ENCODE assay signal across 8 cellular contexts in genomic region chr11:108647701-108648527, GRCh38. TPM values are rescaled to one million over a fixed set of nuclear protein-coding genes. Genes with fewer than 3 reads are reported as not detected.
DNase-seq lines count a peak whose midpoint lies in the region; ATAC-seq and TF ChIP-seq lines count a peak whose summit lies in the region.

No MANE protein-coding gene starts in this region.

- no peaks in the 10 kb centered on the region for H3K27me3 ChIP-seq in CD4-positive, alpha-beta memory T cell (ENCODE audit: insufficient read depth, low read length)
- peaks cover 2% of the 10 kb centered on the region for H3K27me3 ChIP-seq in HL-60 (ENCODE audit: insufficient read depth, poor library complexity, severe bottlenecking)
- H3K27me3 ChIP-seq in NT2/D1 (ENCODE audit: insufficient read depth, insufficient read length) = no peaks in the 10 kb centered on the region

- H3K9me3 ChIP-seq in CD4-positive, alpha-beta memory T cell (ENCODE audit: control insufficient read depth in 1 of 2, low read length in 2 of 2) = no peaks in the 10 kb centered on the region
- H3K9me3 ChIP-seq in NT2/D1 (ENCODE audit: insufficient read depth, low read length) = no peaks in the 10 kb centered on the region

- ATAC-seq in GM19438 (IDR thresholded peaks at IDR 0.05; ENCODE audit: low read depth, unreplicated experiment) = peak; percentile 91
- peak; percentile 96 for ATAC-seq in esophagus mucosa
- ATAC-seq in naive B cell (ENCODE audit: low read depth in 2 of 2) = peak; percentile 73 to 81
- peak; percentile 90 for ATAC-seq in stimulated activated naive B cell treated with anti-CD40 and anti-IgM and Interleukin-4, amounts not matched to agents 10 μg/mL and 1 μg/mL and 100 μg/mL, for 72 hours (replicated peaks)

- no peak overlapping the region for H3K27ac ChIP-seq in CD4-positive, alpha-beta memory T cell (ENCODE audit: low read depth, low read length)
- no peak overlapping the region for H3K27ac ChIP-seq in HL-60 (replicated peaks)

- H3K36me3 ChIP-seq in CD4-positive, alpha-beta memory T cell (ENCODE audit: insufficient read depth, low read length) = no peaks in the 10 kb centered on the region
- no peaks in the 10 kb centered on the region for H3K36me3 ChIP-seq in NT2/D1 (ENCODE audit: insufficient read depth, insufficient read length, low read length)

- H3K4me1 Mint-ChIP-seq in CD4-positive, alpha-beta memory T cell = no peaks in the 10 kb centered on the region
- no peaks in the 10 kb centered on the region for H3K4me1 Mint-ChIP-seq in naive B cell
- peaks cover 1 to 6% of the 10 kb centered on the region in 2 donors for H3K4me1 Mint-ChIP-seq in stimulated activated naive B cell treated with anti-CD40 and anti-IgM and Interleukin-4, amounts not matched to agents 10 μg/mL and 1 μg/mL and 100 μg/mL, for 72 hours

- H3K36me3 Mint-ChIP-seq in CD4-positive, alpha-beta memory T cell = no peaks in the 10 kb centered on the region
- H3K36me3 Mint-ChIP-seq in naive B cell = no peaks in the 10 kb centered on the region
- no peaks in the 10 kb centered on the region for H3K36me3 Mint-ChIP-seq in stimulated activated naive B cell treated with anti-CD40 and anti-IgM and Interleukin-4, amounts not matched to agents 10 μg/mL and 1 μg/mL and 100 μg/mL, for 72 hours

- H3K27me3 Mint-ChIP-seq in CD4-positive, alpha-beta memory T cell = peaks cover 1 to 2% of the 10 kb centered on the region in 2 donors
- H3K27me3 Mint-ChIP-seq in naive B cell = peaks cover 0 to 5% (median 5%) of the 10 kb centered on the region in 3 donors
- no peaks in the 10 kb centered on the region for H3K27me3 Mint-ChIP-seq in stimulated activated naive B cell treated with anti-CD40 and anti-IgM and Interleukin-4, amounts not matched to agents 10 μg/mL and 1 μg/mL and 100 μg/mL, for 72 hours

- no peak overlapping the region for H3K27ac Mint-ChIP-seq in CD4-positive, alpha-beta memory T cell
- peak overlapping the region in 1 of 6 donors; percentile 57 for H3K27ac Mint-ChIP-seq in naive B cell
- no peak overlapping the region for H3K27ac Mint-ChIP-seq in stimulated activated naive B cell treated with anti-CD40 and anti-IgM and Interleukin-4, amounts not matched to agents 10 μg/mL and 1 μg/mL and 100 μg/mL, for 72 hours

- no peaks in the 10 kb centered on the region for H3K9me3 Mint-ChIP-seq in CD4-positive, alpha-beta memory T cell
- peaks cover 0 to 3% (median 0%) of the 10 kb centered on the region in 7 donors for H3K9me3 Mint-ChIP-seq in naive B cell
- no peaks in the 10 kb centered on the region for H3K9me3 Mint-ChIP-seq in stimulated activated naive B cell treated with anti-CD40 and anti-IgM and Interleukin-4, amounts not matched to agents 10 μg/mL and 1 μg/mL and 100 μg/mL, for 72 hours

- peak; percentile 68 for TF ChIP-seq CTCF in HL-60 (IDR thresholded peaks at IDR 0.05; ENCODE audit: insufficient read depth, low read length)

- CTCF ChIA-PET in CD4-positive, alpha-beta memory T cell (lab: Charles Lee; ENCODE audit: partially characterized antibody) = interaction anchor here (0.7 to 1.9 kb wide), 12 partner anchors 9 to 731 kb away, joined by 3 to 10 read pairs (median 4); partner anchors contain the start of genes CUL5 and DDX10

- H3K4me3 ChIP-seq in CD4-positive, alpha-beta memory T cell (ENCODE audit: low read length in 2 of 2) = no peak overlapping the region
- H3K4me3 ChIP-seq in HL-60 (replicated peaks; ENCODE audit: insufficient read depth, low read length) = no peak overlapping the region
- H3K4me3 ChIP-seq in NT2/D1 (ENCODE audit: insufficient read length, low read depth) = no peak overlapping the region

- no peaks in the 10 kb centered on the region for H3K4me1 ChIP-seq in CD4-positive, alpha-beta memory T cell (ENCODE audit: insufficient read depth, low read length)
- H3K4me1 ChIP-seq in NT2/D1 (ENCODE audit: insufficient read depth, insufficient read length) = no peaks in the 10 kb centered on the region

- peak; percentile 58 to 65 (median 63) for DNase-seq in CD4-positive, alpha-beta memory T cell
- DNase-seq in HL-60 (ENCODE audit: low read depth in 1 of 2, low spot score in 1 of 2) (peak in 1 of 2 experiments; percentile 60), NT2/D1 (ENCODE audit: low read depth, low spot score) (peak; percentile 60), activated T-cell treated with anti-CD3 and anti-CD28 coated beads for 1 hour (ENCODE audit: low read depth) (peak; percentile 45), naive B cell (peak; percentile 46)
- DNase-seq in stimulated activated naive B cell treated with anti-CD40 and anti-IgM and Interleukin-4, amounts not matched to agents 10 μg/mL and 1 μg/mL and 100 μg/mL, for 72 hours = peak; percentile 23

- intact Hi-C loops in CD4-positive, alpha-beta memory T cell (cut with micrococcal nuclease) = loop anchor here (1.0 to 5.0 kb wide), 7 partner anchors 231 to 1086 kb away; partner anchors contain the start of gene CUL5

- POLR2A ChIA-PET in CD4-positive, alpha-beta memory T cell (lab: Charles Lee; ENCODE audit: partially characterized antibody) = interaction anchor here (1.1 kb wide), 1 partner anchor 639 kb away, joined by 3 read pairs; the partner anchor contains the start of gene CUL5

- no peak overlapping the region for H3K9ac ChIP-seq in NT2/D1 (ENCODE audit: insufficient read length, low read depth)

- no peak overlapping the region for H3K4me3 Mint-ChIP-seq in CD4-positive, alpha-beta memory T cell
- H3K4me3 Mint-ChIP-seq in naive B cell = no peak overlapping the region
- no peak overlapping the region for H3K4me3 Mint-ChIP-seq in stimulated activated naive B cell treated with anti-CD40 and anti-IgM and Interleukin-4, amounts not matched to agents 10 μg/mL and 1 μg/mL and 100 μg/mL, for 72 hours

RNA-seq across cellular contexts. Expression of gene DDX10, which starts 17.0 kb away (rescaled TPM):
- total RNA-seq in CD4-positive, alpha-beta memory T cell = 10 to 100 TPM; 17.4 to 18.2 TPM
- polyA plus RNA-seq in CD4-positive, alpha-beta memory T cell = 10 to 100 TPM; 15.7 to 16.1 TPM
- total RNA-seq in esophagus mucosa = 16.1 TPM
- polyA plus RNA-seq in naive B cell (ENCODE audit: low read depth in 6 of 6) = 10 to 100 TPM; 14.0 to 24.2 (median 18.9) TPM

RNA-seq across cellular contexts. Expression of gene EXPH5, which starts 54.3 kb away (rescaled TPM):
- 1 to 10 TPM; 2.6 to 4.0 TPM for total RNA-seq in CD4-positive, alpha-beta memory T cell
- polyA plus RNA-seq in CD4-positive, alpha-beta memory T cell = under 1 TPM; 0.39 to 0.86 TPM
- total RNA-seq in esophagus mucosa = 24.6 TPM
- polyA plus RNA-seq in naive B cell (ENCODE audit: low read depth in 6 of 6) = 1 to 10 TPM in 1 of 6 donors, under 1 TPM in 4, not detected in 1; 0.05 to 1.0 (median 0.31) TPM
